ENCODE assay signal across 13 cellular contexts in the genomic region with DNA sequence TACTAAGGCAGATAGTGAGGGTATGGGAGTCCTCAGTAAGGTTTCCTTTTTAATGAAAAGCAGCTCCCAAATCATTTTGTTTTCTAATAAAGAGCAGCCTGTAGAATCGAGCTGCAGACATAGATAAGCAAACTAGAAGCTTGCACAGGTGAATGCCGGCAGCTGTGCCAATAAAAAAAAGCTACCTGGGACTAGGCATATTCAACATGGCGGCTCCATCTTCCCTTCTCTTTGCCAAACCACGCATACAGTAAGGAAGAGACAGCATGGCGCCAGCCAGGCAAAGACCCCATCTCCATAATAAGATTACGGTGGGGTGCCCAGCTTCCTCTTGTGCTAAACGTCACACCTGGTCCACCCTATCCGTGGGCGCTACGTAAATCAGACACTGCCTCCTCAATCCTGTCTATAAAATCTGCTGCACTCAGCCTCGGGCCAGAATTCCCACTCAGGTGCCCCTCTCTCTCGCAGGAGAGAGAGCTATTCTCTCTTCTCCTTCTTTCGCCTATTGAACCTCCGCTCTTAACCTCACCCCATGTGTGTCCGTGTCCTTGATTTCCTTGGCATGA.
DNase-seq lines count a peak whose midpoint lies in the region; ATAC-seq, FAIRE-seq and TF ChIP-seq lines count a peak whose summit lies in the region.
"Had no signal": no experiment of that assay in that cellular context is flagged by ENCODE, and none has a peak within 500 bp of the region (broad histone marks: within the 10 kb centered on the region; RNA-seq: fewer than 3 reads in every experiment).

No MANE protein-coding gene starts in this region.

- H2BK12ac ChIP-seq in H1 (ENCODE audit: low read depth, low read length): peak overlapping the region; percentile 91

- CTCF ChIA-PET in H1 (lab: Charles Lee; ENCODE audit: partially characterized antibody): interaction anchor here (1.1 to 2.6 kb wide), 9 partner anchors 25 to 141 kb away, joined by 3 to 9 read pairs (median 4); a partner anchor contains a TSS

- no peaks in the 10 kb centered on the region for H3K27me3 ChIP-seq in BE2C
- H3K27me3 ChIP-seq in H1 (replicated peaks in 1 of 4; ENCODE audit: control insufficient read depth in 3 of 4, extremely low read depth in 1 of 4, insufficient read depth in 3 of 4, low read length in 3 of 4): no peaks in the 10 kb centered on the region
- no peaks in the 10 kb centered on the region for H3K27me3 ChIP-seq in Karpas-422 (ENCODE audit: low read length)
- H3K27me3 ChIP-seq: ovary, upper lobe of left lung had no signal

- H3K4me3 ChIP-seq in BE2C (ENCODE audit: low read depth, low read length): peak overlapping the region; percentile 24
- peak overlapping the region in 2 of 4 experiments; percentile 4 to 22; a peak in 2 of 8 replicates for H3K4me3 ChIP-seq in H1 (ENCODE audit: extremely low read depth in 1 of 4, insufficient read depth in 2 of 4, low read depth in 3 of 4, low read length in 4 of 4)
- H3K4me3 ChIP-seq in Karpas-422 (ENCODE audit: low read length): no peak overlapping the region
- H3K4me3 ChIP-seq: ovary, upper lobe of left lung had no signal

- H3K23me2 ChIP-seq in H1 (ENCODE audit: low read depth, low read length): peaks cover 2% of the 10 kb centered on the region

- no peaks in the 10 kb centered on the region for H4K20me1 ChIP-seq in H1 (replicated peaks in 1 of 2; ENCODE audit: control insufficient read depth in 1 of 2, insufficient read depth in 2 of 2, low read length in 2 of 2)
- no peaks in the 10 kb centered on the region for H4K20me1 ChIP-seq in Karpas-422 (ENCODE audit: insufficient read depth, low read depth, low read length)

- H3K4me2 ChIP-seq in H1 (ENCODE audit: insufficient read depth in 1 of 2, low read depth in 2 of 2, low read length in 2 of 2): peak overlapping the region in 1 of 2 experiments; percentile 28; a peak in 2 of 4 replicates
- no peak overlapping the region for H3K4me2 ChIP-seq in Karpas-422 (ENCODE audit: low read depth, low read length, poor library complexity, severe bottlenecking)

- 0 out of 2 replicates have a peak overlapping the region, but pooled peaks have one; percentile 21 for H2BK15ac ChIP-seq in H1 (ENCODE audit: low read length)

- H3K14ac ChIP-seq in H1 (ENCODE audit: insufficient read length): no peak overlapping the region

- H3K27ac ChIP-seq in H1 (ENCODE audit: low read depth, low read length) (peak overlapping the region; percentile 47; the same call in 1 of the 2 replicates), Karpas-422 (ENCODE audit: low read length) (no peak overlapping the region)
- H3K27ac ChIP-seq: ovary had no signal

- peak overlapping the region; percentile 32 for H3K56ac ChIP-seq in H1 (replicated peaks; ENCODE audit: insufficient read length, low read depth, low read length)

- peak overlapping the region; percentile 79 for H4K91ac ChIP-seq in H1 (replicated peaks; ENCODE audit: insufficient read length, low read length)

- POLR2A ChIA-PET in H1 (lab: Charles Lee; ENCODE audit: partially characterized antibody): interaction anchor here (0.6 to 1.3 kb wide), 5 partner anchors 30 to 420 kb away, joined by 3 read pairs; no protein-coding TSS in a partner anchor

- DNase-seq in BE2C (peak; percentile 72), DMS153 (lab: John Stamatoyannopoulos, UW) (peak; percentile 54), NCI-H82 (lab: John Stamatoyannopoulos, UW) (peak; percentile 88), H1 (ENCODE audit: low read depth in 1 of 2, low spot score in 2 of 2) (no peak), Karpas-422 (no peak), T1000 (lab: John Stamatoyannopoulos, UW) (no peak)
- DNase-seq: DMS79, head of caudate nucleus, NCI-H2107, ovary, upper lobe of left lung had no signal

- H2AFZ ChIP-seq in H1 (ENCODE audit: low read length): no peak overlapping the region
- H2AFZ ChIP-seq in Karpas-422 (ENCODE audit: low read length): no peak overlapping the region

- TF ChIP-seq EP300 in H1 (IDR thresholded peaks at IDR 0.05; ENCODE audit: borderline replicate concordance in 1 of 2, low read depth in 2 of 2, low read length in 2 of 2): no peak

- H4K8ac ChIP-seq in H1 (ENCODE audit: extremely low read depth, insufficient read depth, low read length): no peak overlapping the region; the same call in 1 of the 2 replicates

- H3K9me2 ChIP-seq in Karpas-422 (replicated peaks; ENCODE audit: insufficient read depth, low read length): no peaks in the 10 kb centered on the region

- 78% methylated on average over 15 of the region's 15 CpGs; no CpG with 5 or more reads in 1 of the 2 experiments for WGBS in H1 (ENCODE audit: extremely low coverage in 1 of 2, insufficient coverage in 1 of 2, insufficient read length in 1 of 2, insufficient replicate concordance in 2 of 2, low coverage in 1 of 2, low lambda C conversion rate in 2 of 2, missing lambda C conversion rate in 1 of 2), 2 experiments

- no peaks in the 10 kb centered on the region for H3K36me3 ChIP-seq in BE2C
- 0 out of 8 replicates have a peak, but pooled peaks cover 0 to under 1% (median 0%) of the 10 kb centered on the region in 4 experiments for H3K36me3 ChIP-seq in H1 (ENCODE audit: control insufficient read depth in 2 of 4, insufficient read depth in 4 of 4, low read length in 3 of 4)
- peaks cover 5% of the 10 kb centered on the region; the same call in 1 of the 2 replicates for H3K36me3 ChIP-seq in Karpas-422 (ENCODE audit: insufficient read depth, low read length)
- H3K36me3 ChIP-seq: ovary had no signal

- no peak for TF ChIP-seq RAD21 in H1 (IDR thresholded peaks at IDR 0.05 in 1 of 2, conservative IDR thresholded peaks at IDR 0.05 in 1 of 2; ENCODE audit: low read depth in 2 of 2, low read length in 2 of 2)

- no peak for ATAC-seq in GM19463 (IDR thresholded peaks at IDR 0.05; ENCODE audit: unreplicated experiment)
- no peak for ATAC-seq in GM21367 (IDR thresholded peaks at IDR 0.05; ENCODE audit: unreplicated experiment)

- no peaks in the 10 kb centered on the region for H3K79me2 ChIP-seq in H1 (ENCODE audit: control insufficient read depth in 1 of 2, insufficient read depth in 2 of 2, low read length in 2 of 2)
- no peaks in the 10 kb centered on the region for H3K79me2 ChIP-seq in Karpas-422 (ENCODE audit: low read length)

- H2BK20ac ChIP-seq in H1 (ENCODE audit: low read length): peak overlapping the region; percentile 87

- H4K5ac ChIP-seq in H1 (ENCODE audit: insufficient read length, low read depth, low read length): peak overlapping the region; percentile 13

- H3K23ac ChIP-seq in H1 (ENCODE audit: insufficient read length): no peak overlapping the region

- H3K9ac ChIP-seq in H1 (replicated peaks in 1 of 4; ENCODE audit: extremely low read depth in 1 of 4, low read depth in 3 of 4, low read length in 3 of 4) (no peak overlapping the region), Karpas-422 (ENCODE audit: low read length) (no peak overlapping the region)

- no peak for FAIRE-seq in H1 (lab: Jason Lieb, UNC)

- H2BK5ac ChIP-seq in H1 (ENCODE audit: low read depth, low read length): peak overlapping the region; percentile 86; the same call in 1 of the 2 replicates

- TF ChIP-seq CTCF in BE2C (IDR thresholded peaks at IDR 0.05; ENCODE audit: low read depth, low read length): no peak
- TF ChIP-seq CTCF in H1 (IDR thresholded peaks at IDR 0.05; ENCODE audit: control extremely low read depth in 1 of 3, insufficient read depth in 1 of 3, low read depth in 1 of 3, low read length in 3 of 3): no peak

- H3K4me1 ChIP-seq in BE2C (0 out of 2 replicates have a peak, but pooled peaks cover 2% of the 10 kb centered on the region), H1 (replicated peaks in 1 of 4; ENCODE audit: control insufficient read depth in 3 of 4, insufficient read depth in 4 of 4, low read length in 3 of 4) (peaks cover 9 to 35% (median 25%) of the 10 kb centered on the region in 4 experiments; a peak in 6 of 7 replicates), Karpas-422 (ENCODE audit: low read length) (peaks cover 10% of the 10 kb centered on the region)

- TF ChIP-seq POLR2A in H1 (IDR thresholded peaks at IDR 0.05; ENCODE audit: control extremely low read depth in 1 of 2, low read depth in 2 of 2, low read length in 2 of 2): peak in 1 of 2 experiments; percentile 52; a peak in 1 of 3 replicates

- H2BK120ac ChIP-seq in H1 (replicated peaks; ENCODE audit: low read depth, low read length): peak overlapping the region; percentile 82

- H3K9me3 ChIP-seq in BE2C: no peaks in the 10 kb centered on the region
- no peaks in the 10 kb centered on the region for H3K9me3 ChIP-seq in H1 (ENCODE audit: insufficient read depth in 2 of 2, low read depth in 1 of 2, low read length in 1 of 2)
- H3K9me3 ChIP-seq in Karpas-422 (ENCODE audit: low read length): no peaks in the 10 kb centered on the region
- H3K9me3 ChIP-seq: ovary, upper lobe of left lung had no signal

- H3K4ac ChIP-seq in H1 (replicated peaks; ENCODE audit: insufficient read length, low read depth, low read length): peak overlapping the region; percentile 74

- no peak overlapping the region; the same call in 1 of the 2 replicates for H2AK5ac ChIP-seq in H1 (ENCODE audit: low read depth, low read length)

- H3K79me1 ChIP-seq in H1 (ENCODE audit: low read depth, low read length): no peaks in the 10 kb centered on the region

- peak overlapping the region; percentile 68; the same call in 1 of the 2 replicates for H3K18ac ChIP-seq in H1 (ENCODE audit: extremely low read depth, low read length)

TF ChIP-seq in H1, 55 proteins besides CTCF, POLR2A, EP300 and RAD21 (continues in another document):
- no peak for TF ChIP-seq ZNF274 (IDR thresholded peaks at IDR 0.05; ENCODE audit: borderline replicate concordance, extremely low read depth, low read length)
- TF ChIP-seq, protein P1, sequence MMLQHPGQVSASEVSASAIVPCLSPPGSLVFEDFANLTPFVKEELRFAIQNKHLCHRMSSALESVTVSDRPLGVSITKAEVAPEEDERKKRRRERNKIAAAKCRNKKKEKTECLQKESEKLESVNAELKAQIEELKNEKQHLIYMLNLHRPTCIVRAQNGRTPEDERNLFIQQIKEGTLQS (IDR thresholded peaks at IDR 0.05; ENCODE audit: insufficient read depth, low read depth, low read length): no peak
- TF ChIP-seq TEAD4 (IDR thresholded peaks at IDR 0.05; ENCODE audit: low read depth, low read length): no peak
- no peak for TF ChIP-seq SRF (IDR thresholded peaks at IDR 0.05; ENCODE audit: low read depth, low read length)
- no peak for TF ChIP-seq RXRA (IDR thresholded peaks at IDR 0.05; ENCODE audit: insufficient read depth, low read depth, low read length)
- no peak for TF ChIP-seq CHD2 (IDR thresholded peaks at IDR 0.05; ENCODE audit: low read length)

Comparison
In these comparisons a context has a peak if more than half of its experiments do, and no peak if none do; other contexts are left out.
1. DNase-seq: peak in BE2C (single experiment), DMS153 (single experiment) and NCI-H82 (single experiment); none in H1 (0 of 2), Karpas-422 (single experiment) and T1000 (single experiment).